ENCODE assay signal across 13 cellular contexts in the genomic region with DNA sequence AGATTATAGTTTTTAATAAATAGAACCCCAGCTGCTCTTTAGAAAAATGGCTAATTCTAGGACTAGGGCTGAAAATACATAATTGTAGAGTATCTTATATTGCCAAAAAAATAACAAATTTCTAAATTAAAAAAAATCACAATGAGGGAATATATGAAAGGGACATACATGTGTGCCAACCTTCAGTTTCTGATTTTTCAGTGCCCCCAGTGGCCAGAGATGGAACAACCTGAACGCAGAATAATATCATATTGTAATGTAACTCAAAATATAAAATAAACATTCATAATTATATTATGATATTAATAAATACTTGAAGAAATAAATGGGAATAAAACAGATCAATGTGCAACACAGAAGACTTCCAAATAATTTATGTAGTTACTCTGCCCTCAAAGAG.
DNase-seq lines count a peak whose midpoint lies in the region; FAIRE-seq and TF ChIP-seq lines count a peak whose summit lies in the region.
"Had no signal": no experiment of that assay in that cellular context is flagged by ENCODE, and none has a peak within 500 bp of the region (broad histone marks: within the 10 kb centered on the region; RNA-seq: fewer than 3 reads in every experiment).

No MANE protein-coding gene starts in this region.

- intact Hi-C loops in mammary epithelial cell (cut with micrococcal nuclease), result no loop called here
- intact Hi-C loops in activated naive CD4-positive, alpha-beta T cell treated with anti-CD3 and anti-CD28 coated beads for 36 hours (cut with micrococcal nuclease), result no loop called here

- no peak overlapping the region for H3K4me3 Mint-ChIP-seq in nephron progenitor cell
- H3K4me3 Mint-ChIP-seq in activated naive CD4-positive, alpha-beta T cell treated with anti-CD3 and anti-CD28 coated beads for 36 hours, result no peak overlapping the region
- H3K4me3 Mint-ChIP-seq: stimulated activated effector memory CD8-positive, alpha-beta T cell treated with anti-CD3 and anti-CD28 coated beads, Interleukin-12 subunit alpha, Interleukin-12 subunit beta, amount 100 ng/mL, for 72 hours had no signal

- H3K27ac ChIP-seq in mammary epithelial cell (ENCODE audit: insufficient read depth, low read depth, low read length), result no peak overlapping the region

- FAIRE-seq in G401.6 (lab: Jason Lieb, UNC), result peak; percentile 87

- no peaks in the 10 kb centered on the region for H3K79me2 ChIP-seq in mammary epithelial cell (ENCODE audit: insufficient read depth, low read length)

- H2AFZ ChIP-seq in mammary epithelial cell (ENCODE audit: low read depth, low read length), result no peak overlapping the region

- no TSS peak for BruUV-seq in mammary epithelial cell (replicated peaks; lab: Mats Ljungman, UMichigan)

- H3K4me1 Mint-ChIP-seq in nephron progenitor cell, result no peaks in the 10 kb centered on the region
- H3K4me1 Mint-ChIP-seq in activated naive CD4-positive, alpha-beta T cell treated with anti-CD3 and anti-CD28 coated beads for 36 hours (ENCODE audit: low read depth), result no peaks in the 10 kb centered on the region
- H3K4me1 Mint-ChIP-seq: stimulated activated effector memory CD8-positive, alpha-beta T cell treated with anti-CD3 and anti-CD28 coated beads, Interleukin-12 subunit alpha, Interleukin-12 subunit beta, amount 100 ng/mL, for 72 hours had no signal

- no peaks in the 10 kb centered on the region for H3K36me3 Mint-ChIP-seq in nephron progenitor cell (ENCODE audit: low read depth)
- H3K36me3 Mint-ChIP-seq in activated naive CD4-positive, alpha-beta T cell treated with anti-CD3 and anti-CD28 coated beads for 36 hours (ENCODE audit: low read depth), result no peaks in the 10 kb centered on the region
- H3K36me3 Mint-ChIP-seq: stimulated activated effector memory CD8-positive, alpha-beta T cell treated with anti-CD3 and anti-CD28 coated beads, Interleukin-12 subunit alpha, Interleukin-12 subunit beta, amount 100 ng/mL, for 72 hours had no signal

- no peak overlapping the region for H3K4me2 ChIP-seq in mammary epithelial cell (ENCODE audit: insufficient read depth, low read depth, low read length)

- TF ChIP-seq CTCF in mammary epithelial cell (conservative IDR thresholded peaks at IDR 0.05 in 1 of 2, IDR thresholded peaks at IDR 0.05 in 1 of 2; ENCODE audit: extremely low read depth in 1 of 2, insufficient read depth in 1 of 2, low read depth in 1 of 2, low read length in 2 of 2), result peak; percentile 43 to 54
- TF ChIP-seq CTCF in nephron progenitor cell (IDR thresholded peaks at IDR 0.05), result peak; percentile 44

- dilution Hi-C loops in mammary epithelial cell (cut with HindIII; ENCODE audit: low sequenced_read_pairs), result no loop called here

- DNase-seq in HT-29 (ENCODE audit: low spot score) (peak; percentile 15), mammary epithelial cell (no peak), nephron progenitor cell (no peak), activated T-cell treated with anti-CD3 and anti-CD28 coated beads for 4 hours (no peak), iPS-NIHi11 (ENCODE audit: low spot score) (no peak), T-helper 2 cell (no peak)
- no peak for DNase-seq in activated naive CD4-positive, alpha-beta T cell treated with anti-CD3 and anti-CD28 coated beads for 36 hours
- DNase-seq: GDM1, mesenchymal stem cell, NCI-H1092 treated with DMSO at 0.1 percent for 48 hours had no signal

- WGBS in mammary epithelial cell (ENCODE audit: low coverage, missing lambda C conversion rate), result 91% methylated on average over 1 of the region's 1 CpG

- H3K4me3 ChIP-seq in mammary epithelial cell (replicated peaks in 1 of 3; ENCODE audit: insufficient read depth in 1 of 3, low read depth in 2 of 3, low read length in 3 of 3), result no peak overlapping the region

- H3K27me3 Mint-ChIP-seq in nephron progenitor cell (ENCODE audit: low read depth, poor library complexity), result no peaks in the 10 kb centered on the region
- H3K27me3 Mint-ChIP-seq in activated naive CD4-positive, alpha-beta T cell treated with anti-CD3 and anti-CD28 coated beads for 36 hours (ENCODE audit: low read depth), result no peaks in the 10 kb centered on the region

- H3K9ac ChIP-seq in mammary epithelial cell (ENCODE audit: insufficient read depth, low read length), result no peak overlapping the region

- in situ Hi-C loops in mammary epithelial cell (cut with MboI; ENCODE audit: low sequenced_read_pairs in 2 of 2), result no loop called here

- H3K27ac Mint-ChIP-seq in nephron progenitor cell, result no peak overlapping the region
- H3K27ac Mint-ChIP-seq in activated naive CD4-positive, alpha-beta T cell treated with anti-CD3 and anti-CD28 coated beads for 36 hours, result no peak overlapping the region
- H3K27ac Mint-ChIP-seq: activated naive CD4-positive, alpha-beta T cell treated with anti-CD3 and anti-CD28 coated beads, Interleukin-2, amount 50 U/mL, for 72 hours; stimulated activated effector memory CD8-positive, alpha-beta T cell treated with anti-CD3 and anti-CD28 coated beads, Interleukin-12 subunit alpha, Interleukin-12 subunit beta, amount 100 ng/mL, for 72 hours had no signal

- H3K9me3 Mint-ChIP-seq in nephron progenitor cell, result peaks cover 14% of the 10 kb centered on the region
- H3K9me3 Mint-ChIP-seq in activated naive CD4-positive, alpha-beta T cell treated with anti-CD3 and anti-CD28 coated beads for 36 hours, result peaks cover 5% of the 10 kb centered on the region

- CTCF ChIA-PET in mammary epithelial cell (lab: Charles Lee; ENCODE audit: low non-redundant PET), result no interaction called here
- CTCF ChIA-PET in activated naive CD4-positive, alpha-beta T cell treated with anti-CD3 and anti-CD28 coated beads for 36 hours (lab: Charles Lee), result no interaction called here

- H3K27me3 ChIP-seq in mammary epithelial cell (ENCODE audit: insufficient read depth, low read length), result no peaks in the 10 kb centered on the region

- H4K20me1 ChIP-seq in mammary epithelial cell (ENCODE audit: insufficient read depth, low read length), result no peaks in the 10 kb centered on the region

- no peaks in the 10 kb centered on the region for H3K36me3 ChIP-seq in mammary epithelial cell (ENCODE audit: insufficient read depth, low read length)

- peaks cover 7% of the 10 kb centered on the region for H3K4me1 ChIP-seq in mammary epithelial cell (ENCODE audit: insufficient read depth, low read length)

- H3K9me3 ChIP-seq in mammary epithelial cell (replicated peaks; ENCODE audit: insufficient read depth, low read length), result no peaks in the 10 kb centered on the region
